In the genomic region with DNA sequence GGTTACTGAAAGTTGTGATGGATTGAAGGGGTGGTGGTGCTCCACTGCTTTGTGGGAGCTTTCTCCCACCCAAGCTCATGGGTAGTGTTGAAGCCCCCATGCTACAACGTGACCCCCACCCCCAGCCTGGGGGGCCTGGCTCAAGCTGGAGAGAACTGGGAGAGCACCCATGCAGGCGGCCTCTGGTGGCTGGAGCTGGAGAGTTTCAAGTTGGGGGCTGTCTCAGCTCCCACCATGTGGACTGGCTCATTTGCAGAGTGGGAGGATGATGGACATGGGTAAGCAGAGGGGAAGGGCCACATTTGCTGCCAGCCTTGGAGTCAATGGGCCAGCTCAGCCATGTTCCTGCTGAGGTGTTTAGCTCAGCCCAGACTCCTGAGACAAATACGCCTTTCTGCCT, we compare ENCODE assay signal across 12 cellular contexts.
DNase-seq lines count a peak whose midpoint lies in the region; ATAC-seq and TF ChIP-seq lines count a peak whose summit lies in the region.
"Had no signal": no experiment of that assay in that cellular context is flagged by ENCODE, and none has a peak within 500 bp of the region (broad histone marks: within the 10 kb centered on the region; RNA-seq: fewer than 3 reads in every experiment).

No MANE protein-coding gene starts in this region.

- H2AFZ ChIP-seq in neuronal stem cell (ENCODE audit: low read length): no peak overlapping the region

- peaks cover 97% of the 10 kb centered on the region for H3K4me1 Mint-ChIP-seq in CD8-positive, alpha-beta T cell (ENCODE audit: low read depth)
- peaks cover 91% of the 10 kb centered on the region for H3K4me1 Mint-ChIP-seq in central memory CD8-positive, alpha-beta T cell
- peaks cover 20% of the 10 kb centered on the region for H3K4me1 Mint-ChIP-seq in chondrocyte (ENCODE audit: low read depth)

- H2AK5ac ChIP-seq in neuronal stem cell (ENCODE audit: low read depth, low read length): peak overlapping the region; percentile 11

- peak overlapping the region; percentile 61 for H3K18ac ChIP-seq in neuronal stem cell (ENCODE audit: low read length)

- peaks cover 59% of the 10 kb centered on the region for H3K36me3 Mint-ChIP-seq in CD8-positive, alpha-beta T cell
- H3K36me3 Mint-ChIP-seq in central memory CD8-positive, alpha-beta T cell (ENCODE audit: insufficient read depth): peaks cover 16% of the 10 kb centered on the region
- H3K36me3 Mint-ChIP-seq in chondrocyte (ENCODE audit: low read depth): no peaks in the 10 kb centered on the region

- H3K23ac ChIP-seq in neuronal stem cell (ENCODE audit: low read depth, low read length, poor library complexity): no peak overlapping the region

- H3K27ac ChIP-seq in CD8-positive, alpha-beta T cell (ENCODE audit: low read depth, low read length): no peak overlapping the region
- H3K27ac ChIP-seq in HL-60 (replicated peaks) (peak overlapping the region; percentile 76), neuronal stem cell (replicated peaks; ENCODE audit: low read length) (no peak overlapping the region), aorta (ENCODE audit: low read depth in 1 of 2, low read length in 2 of 2) (no peak overlapping the region)

- no peak overlapping the region for H4K8ac ChIP-seq in neuronal stem cell (ENCODE audit: low read depth, low read length)

- no peaks in the 10 kb centered on the region for H3K27me3 ChIP-seq in CD8-positive, alpha-beta T cell (ENCODE audit: insufficient read depth, low read length)
- H3K27me3 ChIP-seq in HL-60 (ENCODE audit: insufficient read depth, poor library complexity, severe bottlenecking) (no peaks in the 10 kb centered on the region), neuronal stem cell (ENCODE audit: control insufficient read depth in 3 of 3, insufficient read depth in 3 of 3, low read depth in 1 of 3, low read length in 3 of 3) (no peaks in the 10 kb centered on the region), aorta (ENCODE audit: control insufficient read depth in 1 of 2, insufficient read depth in 2 of 2, low read length in 1 of 2) (no peaks in the 10 kb centered on the region)

- H3K9me3 ChIP-seq in CD8-positive, alpha-beta T cell (ENCODE audit: low read length): no peaks in the 10 kb centered on the region
- no peaks in the 10 kb centered on the region for H3K9me3 ChIP-seq in neuronal stem cell (replicated peaks in 1 of 2; ENCODE audit: control insufficient read depth in 2 of 2, insufficient read depth in 1 of 2, low read depth in 1 of 2, low read length in 2 of 2)
- no peaks in the 10 kb centered on the region for H3K9me3 ChIP-seq in aorta (ENCODE audit: control insufficient read depth, low read length)

- no peaks in the 10 kb centered on the region for H3K27me3 Mint-ChIP-seq in CD8-positive, alpha-beta T cell (ENCODE audit: low read depth)
- H3K27me3 Mint-ChIP-seq in central memory CD8-positive, alpha-beta T cell: no peaks in the 10 kb centered on the region
- no peaks in the 10 kb centered on the region for H3K27me3 Mint-ChIP-seq in chondrocyte (ENCODE audit: low read depth)

- H2BK5ac ChIP-seq in neuronal stem cell (ENCODE audit: low read length): no peak overlapping the region

- POLR2A ChIA-PET in CD8-positive, alpha-beta T cell (lab: Charles Lee): interaction anchor here (0.8 to 1.6 kb wide), 2 partner anchors 14 to 33 kb away, joined by 3 to 5 read pairs; no protein-coding TSS in a partner anchor

- H3K4me3 ChIP-seq in CD8-positive, alpha-beta T cell (ENCODE audit: low read depth, low read length): no peak overlapping the region
- H3K4me3 ChIP-seq in HL-60 (replicated peaks; ENCODE audit: insufficient read depth, low read length) (no peak overlapping the region), neuronal stem cell (ENCODE audit: low read length in 2 of 2) (no peak overlapping the region), aorta (ENCODE audit: low read length in 2 of 2) (no peak overlapping the region)

- H3K4ac ChIP-seq in neuronal stem cell (ENCODE audit: low read length): no peak overlapping the region

- no peaks in the 10 kb centered on the region for H3K36me3 ChIP-seq in CD8-positive, alpha-beta T cell (ENCODE audit: insufficient read depth, low read length)
- H3K36me3 ChIP-seq in neuronal stem cell (replicated peaks in 1 of 2; ENCODE audit: control insufficient read depth in 2 of 2, insufficient read depth in 2 of 2, low read length in 2 of 2): no peaks in the 10 kb centered on the region
- H3K36me3 ChIP-seq in aorta (ENCODE audit: control insufficient read depth in 1 of 2, insufficient read depth in 2 of 2, low read length in 1 of 2): no peaks in the 10 kb centered on the region

- no peak for TF ChIP-seq CTCF in CD8-positive, alpha-beta T cell (IDR thresholded peaks at IDR 0.05)
- TF ChIP-seq CTCF in HL-60 (IDR thresholded peaks at IDR 0.05; ENCODE audit: insufficient read depth, low read length): no peak
- TF ChIP-seq CTCF in chondrocyte (IDR thresholded peaks at IDR 0.05): no peak

- H3K4me2 ChIP-seq in neuronal stem cell (ENCODE audit: insufficient read depth, low read length, poor library complexity, severe bottlenecking): no peak overlapping the region

- intact Hi-C loops in CD8-positive, alpha-beta T cell (cut with DNase I, micrococcal nuclease): loop anchor here in 1 of 2 experiments (5.0 kb wide), 1 partner anchor 40 kb away; no protein-coding TSS in a partner anchor
- intact Hi-C loops in aorta (cut with DNase I): no loop called here

- no peaks in the 10 kb centered on the region for H3K79me1 ChIP-seq in neuronal stem cell (ENCODE audit: low read depth, low read length)

- no peak overlapping the region for H4K91ac ChIP-seq in neuronal stem cell (ENCODE audit: low read depth, low read length, poor library complexity)

- ATAC-seq in CD8-positive, alpha-beta T cell: no peak
- no peak for ATAC-seq in central memory CD8-positive, alpha-beta T cell (replicated peaks; ENCODE audit: extremely low read depth, poor library complexity, severe bottlenecking)
- ATAC-seq in HG02763 (IDR thresholded peaks at IDR 0.05; ENCODE audit: unreplicated experiment): no peak
- no peak for ATAC-seq in aorta (ENCODE audit: low FRiP score)

- no peaks in the 10 kb centered on the region for H3K9me3 Mint-ChIP-seq in CD8-positive, alpha-beta T cell
- no peaks in the 10 kb centered on the region for H3K9me3 Mint-ChIP-seq in central memory CD8-positive, alpha-beta T cell
- no peaks in the 10 kb centered on the region for H3K9me3 Mint-ChIP-seq in chondrocyte (ENCODE audit: low read depth)

- CTCF ChIA-PET in CD8-positive, alpha-beta T cell (lab: Charles Lee): interaction anchor here (0.7 to 2.6 kb wide), 5 partner anchors 10 to 95 kb away, joined by 3 to 12 read pairs (median 4); no protein-coding TSS in a partner anchor

- no peak overlapping the region for H2BK120ac ChIP-seq in neuronal stem cell (ENCODE audit: low read depth, low read length)

- WGBS in neuronal stem cell (ENCODE audit: extremely low coverage in 2 of 2, insufficient read length in 2 of 2, insufficient replicate concordance in 1 of 2), 2 donors: no CpG with 5 or more reads among the region's 3 CpGs
- 91 to 92% methylated on average over 3 of the region's 3 CpGs for WGBS in aorta, 2 donors

- no peak for DNase-seq in CD8-positive, alpha-beta T cell
- DNase-seq in HL-60 (ENCODE audit: low read depth in 1 of 2, low spot score in 1 of 2) (no peak), neuronal stem cell (ENCODE audit: low spot score) (no peak), chondrocyte (ENCODE audit: low spot score) (no peak), aorta (no peak)
- DNase-seq in central memory CD8-positive, alpha-beta T cell (ENCODE audit: low spot score in 2 of 2): no peak
- DNase-seq: activated CD8-positive, alpha-beta memory T cell treated with anti-CD3 and anti-CD28 coated beads, Interleukin-2, amount 50 U/mL, for 4 hours; GOT3; islet precursor cell; NCI-H2029; NCI-H774 had no signal

- H3K4me1 ChIP-seq in CD8-positive, alpha-beta T cell (ENCODE audit: insufficient read depth, low read length): peaks cover 84% of the 10 kb centered on the region
- peaks cover 13 to 36% of the 10 kb centered on the region in 2 donors for H3K4me1 ChIP-seq in neuronal stem cell (ENCODE audit: control insufficient read depth in 2 of 2, insufficient read depth in 1 of 2, low read depth in 1 of 2, low read length in 2 of 2)
- H3K4me1 ChIP-seq in aorta (ENCODE audit: control insufficient read depth in 1 of 2, insufficient read depth in 2 of 2, low read length in 2 of 2): peaks cover 0 to 10% of the 10 kb centered on the region in 2 donors

- H3K9ac ChIP-seq in neuronal stem cell (ENCODE audit: low read depth, low read length, poor library complexity): peak overlapping the region; percentile 54

- H3K14ac ChIP-seq in neuronal stem cell (ENCODE audit: low read length): peak overlapping the region; percentile 51

- no peak overlapping the region for H2BK12ac ChIP-seq in neuronal stem cell (ENCODE audit: low read length)

- no peak overlapping the region for H2BK15ac ChIP-seq in neuronal stem cell (ENCODE audit: low read length)

- H3K27ac Mint-ChIP-seq in CD8-positive, alpha-beta T cell: peak overlapping the region; percentile 85
- peak overlapping the region; percentile 23 for H3K27ac Mint-ChIP-seq in central memory CD8-positive, alpha-beta T cell (ENCODE audit: low read depth)
- no peak overlapping the region for H3K27ac Mint-ChIP-seq in chondrocyte (ENCODE audit: unreplicated experiment)

- H3K4me3 Mint-ChIP-seq in CD8-positive, alpha-beta T cell: no peak overlapping the region
- no peak overlapping the region for H3K4me3 Mint-ChIP-seq in central memory CD8-positive, alpha-beta T cell
- H3K4me3 Mint-ChIP-seq in chondrocyte (ENCODE audit: unreplicated experiment): no peak overlapping the region
